1 cellular context compared by ENCODE assay signal in the genomic region with DNA sequence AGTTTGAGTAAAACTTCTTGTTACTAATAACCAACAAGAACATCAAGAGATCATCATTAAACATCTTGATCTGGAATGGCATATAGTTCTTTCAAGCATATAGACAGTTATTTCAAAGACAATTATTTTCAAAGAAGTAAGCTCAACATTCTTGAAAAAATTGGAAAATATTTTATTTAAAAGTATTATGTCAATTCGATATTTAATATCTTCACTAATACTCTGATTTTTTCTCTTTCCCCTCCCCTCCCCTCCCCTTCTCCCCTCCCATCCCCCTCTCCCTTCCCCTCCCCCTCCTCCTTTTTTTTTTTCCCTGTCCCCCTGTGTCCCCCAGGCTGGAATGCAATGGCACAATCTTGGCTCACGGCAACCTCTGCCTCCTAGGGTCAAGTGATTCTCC.
TF ChIP-seq lines count a peak whose summit lies in the region.

No MANE protein-coding gene starts in this region.

TF ChIP-seq in IMR-90, 13 proteins besides CTCF, POLR2A, EP300 and RAD21 (continued from another document):
- no peak for TF ChIP-seq USF2 (IDR thresholded peaks at IDR 0.05; ENCODE audit: low read depth, low read length)
